8 cellular contexts compared by ENCODE assay signal in genomic region chr18:36127866-36128845, GRCh38. TPM values are rescaled to one million over a fixed set of nuclear protein-coding genes. Genes with fewer than 3 reads are reported as not detected.
DNase-seq lines count a peak whose midpoint lies in the region; ATAC-seq and TF ChIP-seq lines count a peak whose summit lies in the region.

No MANE protein-coding gene starts in this region.

- H3K4me1 Mint-ChIP-seq in activated CD8-positive, alpha-beta T cell treated with anti-CD3 and anti-CD28 coated beads for 36 hours (ENCODE audit: low read depth) = peaks cover 52% of the 10 kb centered on the region
- peaks cover 20% of the 10 kb centered on the region for H3K4me1 Mint-ChIP-seq in progenitor cell of endocrine pancreas (ENCODE audit: low read depth)

- H3K4me1 ChIP-seq in HUES6 (ENCODE audit: control insufficient read depth, insufficient read depth, low read length) (peaks cover 14% of the 10 kb centered on the region), heart left ventricle (peaks cover 0 to 37% (median 29%) of the 10 kb centered on the region in 12 donors)

- ATAC-seq in activated CD8-positive, alpha-beta T cell treated with anti-CD3 and anti-CD28 coated beads for 36 hours = no peak
- ATAC-seq in heart left ventricle (no peak), GM18868 (IDR thresholded peaks at IDR 0.05; ENCODE audit: unreplicated experiment) (no peak), GM21423 (IDR thresholded peaks at IDR 0.05; ENCODE audit: unreplicated experiment) (no peak), GM19452 (IDR thresholded peaks at IDR 0.05; ENCODE audit: unreplicated experiment) (no peak)

- peaks cover 40% of the 10 kb centered on the region for H3K36me3 Mint-ChIP-seq in activated CD8-positive, alpha-beta T cell treated with anti-CD3 and anti-CD28 coated beads for 36 hours (ENCODE audit: low read depth)
- peaks cover 8% of the 10 kb centered on the region for H3K36me3 Mint-ChIP-seq in progenitor cell of endocrine pancreas (ENCODE audit: insufficient read depth)

- peak overlapping the region; percentile 93 for H3K4me3 Mint-ChIP-seq in activated CD8-positive, alpha-beta T cell treated with anti-CD3 and anti-CD28 coated beads for 36 hours
- peak overlapping the region; percentile 97 for H3K4me3 Mint-ChIP-seq in progenitor cell of endocrine pancreas (ENCODE audit: low read depth)

- CTCF ChIA-PET in activated CD8-positive, alpha-beta T cell treated with anti-CD3 and anti-CD28 coated beads for 36 hours (lab: Charles Lee) = interaction anchor here (1.4 to 3.8 kb wide), 5 partner anchors 12 to 157 kb away, joined by 3 to 10 read pairs (median 4); no protein-coding TSS in a partner anchor

- no peak overlapping the region for H3K27ac ChIP-seq in HUES6 (ENCODE audit: low read depth, low read length)
- peak overlapping the region in 6 of 12 donors; percentile 96 to 100 (median 99) for H3K27ac ChIP-seq in heart left ventricle

- TF ChIP-seq POLR2A in heart left ventricle (IDR thresholded peaks at IDR 0.05) = no peak

- H3K9me3 Mint-ChIP-seq in activated CD8-positive, alpha-beta T cell treated with anti-CD3 and anti-CD28 coated beads for 36 hours = no peaks in the 10 kb centered on the region
- H3K9me3 Mint-ChIP-seq in progenitor cell of endocrine pancreas (ENCODE audit: low read depth) = no peaks in the 10 kb centered on the region

- H3K27me3 ChIP-seq in HUES6 (ENCODE audit: control insufficient read depth, insufficient read depth, low read length) (no peaks in the 10 kb centered on the region), heart left ventricle (no peaks in the 10 kb centered on the region)

- H3K4me3 ChIP-seq in HUES6 (ENCODE audit: low read depth, low read length) = peak overlapping the region; percentile 93
- H3K4me3 ChIP-seq in heart left ventricle = peak overlapping the region; percentile 69 to 100 (median 90)

- WGBS in heart left ventricle, 4 donors = 23 to 28% (median 24%) methylated on average over 26 of the region's 26 CpGs

- H3K27me3 Mint-ChIP-seq in activated CD8-positive, alpha-beta T cell treated with anti-CD3 and anti-CD28 coated beads for 36 hours = no peaks in the 10 kb centered on the region
- no peaks in the 10 kb centered on the region for H3K27me3 Mint-ChIP-seq in progenitor cell of endocrine pancreas

- H3K9me3 ChIP-seq in HUES6 (ENCODE audit: control insufficient read depth, insufficient read depth, low read depth, low read length) (no peaks in the 10 kb centered on the region), heart left ventricle (no peaks in the 10 kb centered on the region)

- H3K27ac Mint-ChIP-seq in activated CD8-positive, alpha-beta T cell treated with anti-CD3 and anti-CD28 coated beads for 36 hours = peak overlapping the region; percentile 95
- H3K27ac Mint-ChIP-seq in progenitor cell of endocrine pancreas = peak overlapping the region; percentile 70

- POLR2A ChIA-PET in activated CD8-positive, alpha-beta T cell treated with anti-CD3 and anti-CD28 coated beads for 36 hours (lab: Charles Lee) = interaction anchor here (0.7 to 3.4 kb wide), 16 partner anchors 12 to 625 kb away, joined by 3 to 21 read pairs (median 4); partner anchors contain the start of gene RPRD1A

- peak overlapping the region; percentile 58 for H3K9ac ChIP-seq in HUES6 (ENCODE audit: low read length)

- intact Hi-C loops in activated CD8-positive, alpha-beta T cell treated with anti-CD3 and anti-CD28 coated beads for 36 hours (cut with micrococcal nuclease) = loop anchor here (10.0 kb wide), 1 partner anchor 113 kb away; no protein-coding TSS in a partner anchor
- intact Hi-C loops in heart left ventricle (cut with DNase I) = loop anchor here in 6 of 10 donors (2.0 to 10.0 kb wide), 4 partner anchors 61 to 111 kb away; partner anchors contain the start of gene RPRD1A (in 6 of the 6)

- no peak for TF ChIP-seq CTCF in activated CD8-positive, alpha-beta T cell treated with anti-CD3 and anti-CD28 coated beads for 36 hours (IDR thresholded peaks at IDR 0.05)
- TF ChIP-seq CTCF in heart left ventricle (IDR thresholded peaks at IDR 0.05) (no peak), progenitor cell of endocrine pancreas (IDR thresholded peaks at IDR 0.05; ENCODE audit: unreplicated experiment) (no peak)

- DNase-seq in D341Med (ENCODE audit: low spot score) (peak; percentile 65), heart left ventricle (peak in 1 of 5 donors; percentile 29), progenitor cell of endocrine pancreas (ENCODE audit: low spot score, unreplicated experiment) (no peak)
- DNase-seq in activated CD8-positive, alpha-beta T cell treated with anti-CD3 and anti-CD28 coated beads for 36 hours = no peak

- H3K36me3 ChIP-seq in HUES6 (ENCODE audit: control insufficient read depth, insufficient read depth, low read length) = peaks cover 27% of the 10 kb centered on the region
- peaks cover 0 to 28% (median 21%) of the 10 kb centered on the region in 9 donors for H3K36me3 ChIP-seq in heart left ventricle

RNA-seq across cellular contexts. Expression of gene SLC39A6, which starts 1.0 kb away (rescaled TPM):
- total RNA-seq in activated CD8-positive, alpha-beta T cell treated with anti-CD3 and anti-CD28 coated beads for 36 hours = 10 to 100 TPM; 20.6 to 20.8 TPM
- total RNA-seq in heart left ventricle (10 to 100 TPM; 11.1 to 22.3 (median 15.2) TPM), progenitor cell of endocrine pancreas (78.1 and 80.1 TPM in 2 replicates)
- polyA plus RNA-seq in heart left ventricle = 10 to 100 TPM in 1 of 2 donors, 1 to 10 TPM in 1; 2.4 to 28.8 TPM

RNA-seq across cellular contexts. Expression of gene ELP2, which starts 1.5 kb away (rescaled TPM):
- total RNA-seq in activated CD8-positive, alpha-beta T cell treated with anti-CD3 and anti-CD28 coated beads for 36 hours = 100 to 1,000 TPM in 1 of 2 experiments, 10 to 100 TPM in 1; 98.8 to 105 TPM
- 10 to 100 TPM; 26.2 to 60.7 (median 46.8) TPM for total RNA-seq in heart left ventricle
- 10 to 100 TPM; 32.6 to 39.8 TPM for polyA plus RNA-seq in heart left ventricle
- total RNA-seq in progenitor cell of endocrine pancreas = 111 TPM in 2 replicates

RNA-seq across cellular contexts. Expression of gene MOCOS, which starts 59.1 kb away (rescaled TPM):
- total RNA-seq in activated CD8-positive, alpha-beta T cell treated with anti-CD3 and anti-CD28 coated beads for 36 hours = under 1 TPM; 0.13 to 0.18 TPM
- 1 to 10 TPM in 1 of 9 donors, under 1 TPM in 8; 0.07 to 1.0 (median 0.25) TPM for total RNA-seq in heart left ventricle
- under 1 TPM; 0.27 to 0.37 TPM for polyA plus RNA-seq in heart left ventricle
- 2.0 and 3.0 TPM in 2 replicates for total RNA-seq in progenitor cell of endocrine pancreas
